8 cellular contexts compared by ENCODE assay signal in the genomic region with DNA sequence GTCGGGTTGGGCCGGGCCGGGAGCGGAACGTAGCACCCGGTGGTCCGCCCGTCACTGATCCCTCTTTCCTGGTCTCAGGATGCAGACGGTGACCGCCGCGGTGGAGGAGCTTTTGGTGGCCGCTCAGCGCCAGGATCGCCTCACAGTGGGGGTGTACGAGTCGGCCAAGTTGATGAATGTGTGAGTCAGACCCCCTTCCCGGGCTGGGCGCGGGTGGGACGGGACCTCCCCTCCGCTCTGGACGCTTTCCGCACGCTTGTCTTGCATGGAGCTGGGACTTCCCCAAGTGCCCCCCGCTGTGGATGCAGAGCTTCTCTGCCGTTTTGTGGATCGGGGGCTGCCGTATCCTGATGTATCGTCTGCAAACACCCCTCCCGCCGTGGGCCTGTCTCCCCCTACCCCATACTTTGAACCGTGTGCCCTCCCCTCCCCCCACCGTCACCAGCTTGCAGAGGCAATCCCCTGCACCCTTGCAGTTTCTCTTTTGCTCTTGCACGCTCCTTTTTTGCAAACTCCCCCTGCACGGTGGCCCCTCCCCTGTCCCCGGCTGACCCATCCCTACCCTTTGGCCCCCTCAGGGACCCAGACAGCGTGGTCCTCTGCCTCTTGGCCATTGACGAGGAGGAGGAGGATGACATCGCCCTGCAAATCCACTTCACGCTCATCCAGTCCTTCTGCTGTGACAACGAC. TPM values are rescaled to one million over a fixed set of nuclear protein-coding genes. Genes with fewer than 3 reads are reported as not detected.
A peak's percentile ranks its signal among the peaks of the same experiment; 100 is the strongest.
DNase-seq lines count a peak whose midpoint lies in the region; TF ChIP-seq lines count a peak whose summit lies in the region.

No MANE protein-coding gene starts in this region.

- WGBS in mesodermal cell (ENCODE audit: insufficient coverage in 2 of 2), 2 experiments, result 0 to 1% methylated on average over 25 to 32 of the region's 42 CpGs

- H3K4me3 ChIP-seq in duodenal mucosa (ENCODE audit: low read depth in 1 of 2, low read length in 2 of 2), result peak overlapping the region; percentile 85 to 99
- peak overlapping the region; percentile 98 for H3K4me3 ChIP-seq in mesodermal cell (ENCODE audit: extremely low read depth, insufficient read depth, low read length, poor library complexity, severe bottlenecking)

- H3K4me1 ChIP-seq in duodenal mucosa (ENCODE audit: control insufficient read depth in 1 of 2, insufficient read depth in 2 of 2, low read length in 2 of 2), result peaks cover 10 to 28% of the 10 kb centered on the region in 2 donors
- peaks cover 6% of the 10 kb centered on the region for H3K4me1 ChIP-seq in mesodermal cell (ENCODE audit: control insufficient read depth, insufficient read depth, low read length, poor library complexity, severe bottlenecking)

- POLR2A ChIA-PET in GM10248 (lab: Yijun Ruan, JAX), result interaction anchor here (0.6 to 4.7 kb wide), 77 partner anchors 8 to 1286 kb away, joined by 3 to 275 read pairs (median 5); a partner anchor contains a TSS

- DNase-seq in NK-92 treated with Interleukin-12 subunit alpha and Interleukin-12 subunit beta, amount 100 ng/mL, for 24 hours (lab: John Stamatoyannopoulos, UW), result peak; percentile 79
- DNase-seq in NK-92 (lab: John Stamatoyannopoulos, UW; ENCODE audit: unreplicated experiment), result no peak
- DNase-seq in KBM-7, result peak; percentile 46
- peak; percentile 65 to 68 for DNase-seq in activated CD4-positive, alpha-beta T cell treated with anti-CD3 and anti-CD28 coated beads, Interleukin-2, amount 50 U/mL, for 4 hours
- DNase-seq in stimulated activated CD8-positive, alpha-beta memory T cell treated with anti-CD3 and anti-CD28 coated beads, Interleukin-7, amount 100 ng/mL, for 4 hours (ENCODE audit: low read depth in 2 of 2), result peak; percentile 56 to 73
- no peak for DNase-seq in GM10248 (ENCODE audit: extremely low spot score)

- peak overlapping the region; percentile 44 for H3K27ac ChIP-seq in duodenal mucosa (ENCODE audit: low read depth, low read length)
- peak overlapping the region; percentile 91 for H3K27ac ChIP-seq in mesodermal cell (ENCODE audit: low read depth, low read length, severe bottlenecking)

- H3K27me3 ChIP-seq in duodenal mucosa (ENCODE audit: control insufficient read depth in 1 of 2, insufficient read depth in 2 of 2, low read length in 2 of 2), result no peaks in the 10 kb centered on the region

- CTCF ChIA-PET in GM10248 (lab: Yijun Ruan, JAX), result interaction anchor here (0.6 to 6.7 kb wide), 10 partner anchors 12 to 172 kb away, joined by 3 to 126 read pairs (median 4); no protein-coding TSS in a partner anchor

- no peak for TF ChIP-seq CTCF in GM10248 (IDR thresholded peaks at IDR 0.05; ENCODE audit: control extremely low read depth, extremely low read depth, low read depth, missing control alignments)

- H3K9me3 ChIP-seq in duodenal mucosa (ENCODE audit: control insufficient read depth in 1 of 2, low read length in 2 of 2) (no peaks in the 10 kb centered on the region), mesodermal cell (ENCODE audit: control insufficient read depth, low read length) (peaks cover 2% of the 10 kb centered on the region)

- H3K36me3 ChIP-seq in duodenal mucosa (ENCODE audit: control insufficient read depth in 1 of 2, insufficient read depth in 2 of 2, low read length in 2 of 2) (no peaks in the 10 kb centered on the region), mesodermal cell (ENCODE audit: control insufficient read depth, insufficient read depth, low read length) (peaks cover 22% of the 10 kb centered on the region)

- in situ Hi-C loops in KBM-7 (cut with MboI; ENCODE audit: low pct_unique_long_range_greater_than_20kb, low sequenced_read_pairs), result no loop called here

- H3K9ac ChIP-seq in duodenal mucosa (ENCODE audit: low read depth in 1 of 2, low read length in 2 of 2), result peak overlapping the region; percentile 75 to 82

RNA-seq across cellular contexts. Expression of a gene that starts 0.7 kb away (rescaled TPM):
- 28.2 TPM for polyA plus RNA-seq in mesodermal cell (2013, experiment 1 of 2)
- polyA plus RNA-seq in mesodermal cell (2013, experiment 2 of 2), result 27.5 TPM

RNA-seq across cellular contexts. Expression of a gene that starts 19.8 kb away (rescaled TPM):
- 83.7 TPM for polyA plus RNA-seq in mesodermal cell (2013, experiment 1 of 2)
- 74.4 TPM for polyA plus RNA-seq in mesodermal cell (2013, experiment 2 of 2)

RNA-seq across cellular contexts. Expression of a gene that starts 49.2 kb away (rescaled TPM):
- 96.2 TPM for polyA plus RNA-seq in mesodermal cell (2013, experiment 1 of 2)
- polyA plus RNA-seq in mesodermal cell (2013, experiment 2 of 2), result 71.7 TPM

Comparison
In these comparisons a context has a peak if more than half of its experiments do, and no peak if none do; other contexts are left out.
1. DNase-seq: peak in NK-92 treated with Interleukin-12 subunit alpha and Interleukin-12 subunit beta, amount 100 ng/mL, for 24 hours (single experiment), KBM-7 (single experiment), activated CD4-positive, alpha-beta T cell treated with anti-CD3 and anti-CD28 coated beads, Interleukin-2, amount 50 U/mL, for 4 hours (2 of 2) and stimulated activated CD8-positive, alpha-beta memory T cell treated with anti-CD3 and anti-CD28 coated beads, Interleukin-7, amount 100 ng/mL, for 4 hours (2 of 2); none in NK-92 (single experiment) and GM10248 (single experiment).